Comparison of ENCODE assay signal across 20 cellular contexts in the genomic region with DNA sequence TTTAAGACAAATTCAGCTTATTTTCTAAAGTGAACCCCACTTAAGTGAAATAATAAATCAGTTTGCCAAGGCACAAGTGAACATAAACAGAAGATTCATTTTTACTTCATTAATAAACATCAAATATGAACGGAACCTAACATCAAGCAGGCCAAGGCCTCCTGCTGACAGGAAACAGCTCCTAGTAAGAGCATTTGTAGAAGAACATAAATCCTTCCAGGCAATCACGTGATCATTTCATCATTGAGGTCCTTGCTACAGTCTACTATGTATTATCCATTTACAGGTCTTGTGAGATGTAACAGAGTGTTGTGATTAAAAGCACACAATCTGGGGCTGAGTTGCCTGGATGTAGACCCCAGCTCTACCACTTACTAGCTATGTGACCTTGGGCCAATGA.
A peak's percentile ranks its signal among the peaks of the same experiment; 100 is the strongest.
DNase-seq lines count a peak whose midpoint lies in the region; ATAC-seq and TF ChIP-seq lines count a peak whose summit lies in the region.
"Had no signal": no experiment of that assay in that cellular context is flagged by ENCODE, and none has a peak within 500 bp of the region (broad histone marks: within the 10 kb centered on the region; RNA-seq: fewer than 3 reads in every experiment).

No MANE protein-coding gene starts in this region.

- H4K20me1 ChIP-seq in SK-N-SH (ENCODE audit: insufficient read depth): peaks cover 50% of the 10 kb centered on the region

- H3K27me3 ChIP-seq in SK-N-SH (ENCODE audit: insufficient read depth) (no peaks in the 10 kb centered on the region), muscle layer of colon (ENCODE audit: control insufficient read depth in 1 of 2, insufficient read depth in 2 of 2, low read length in 2 of 2) (no peaks in the 10 kb centered on the region), uterus (no peaks in the 10 kb centered on the region)
- H3K27me3 ChIP-seq: ovary had no signal

- TF ChIP-seq RAD21 in SK-N-SH (IDR thresholded peaks at IDR 0.05; ENCODE audit: low read length): no peak

- peaks cover 51 to 63% of the 10 kb centered on the region in 2 experiments for H3K36me3 ChIP-seq in SK-N-SH (replicated peaks in 1 of 2; ENCODE audit: control insufficient read depth in 1 of 2, insufficient read depth in 2 of 2, low read length in 1 of 2)
- peaks cover 28% of the 10 kb centered on the region for H3K36me3 ChIP-seq in muscle layer of colon (ENCODE audit: insufficient read depth, low read length)
- H3K36me3 ChIP-seq in uterus: no peaks in the 10 kb centered on the region
- H3K36me3 ChIP-seq: ovary had no signal

- CTCF ChIA-PET in SK-N-SH (lab: Yijun Ruan, JAX): interaction anchor here (0.6 to 0.8 kb wide), 2 partner anchors 10 to 44 kb away, joined by 3 read pairs; no protein-coding TSS in a partner anchor

- H3K27ac ChIP-seq in SK-N-SH (ENCODE audit: low read depth in 2 of 2, low read length in 1 of 2): peak overlapping the region in 1 of 2 experiments; percentile 4; a peak in 1 of 4 replicates
- H3K27ac ChIP-seq in coronary artery: peak overlapping the region; percentile 48 to 52
- H3K27ac ChIP-seq in muscle layer of colon (ENCODE audit: low read depth, low read length): peak overlapping the region; percentile 71
- peak overlapping the region; percentile 59 to 88 for H3K27ac ChIP-seq in uterus
- H3K27ac ChIP-seq: HL-60, lower lobe of right lung had no signal

- POLR2A ChIA-PET in SK-N-SH (lab: Yijun Ruan, JAX): no interaction called here

- no peaks in the 10 kb centered on the region for H3K9me3 ChIP-seq in SK-N-SH
- no peaks in the 10 kb centered on the region for H3K9me3 ChIP-seq in muscle layer of colon (ENCODE audit: low read length)
- no peaks in the 10 kb centered on the region for H3K9me3 ChIP-seq in uterus
- H3K9me3 ChIP-seq: Caco-2, lower lobe of right lung, ovary had no signal

- H2AFZ ChIP-seq in SK-N-SH (ENCODE audit: low read depth): no peak overlapping the region

- 76% methylated on average over 2 of the region's 2 CpGs for WGBS in SK-N-SH (ENCODE audit: low lambda C conversion rate)

- no peak for TF ChIP-seq EP300 in SK-N-SH (IDR thresholded peaks at IDR 0.05; ENCODE audit: borderline replicate concordance in 1 of 2, low read depth in 1 of 2, low read length in 1 of 2)

- no peak for TF ChIP-seq POLR2A in uterus (IDR thresholded peaks at IDR 0.05)

- H3K9ac ChIP-seq in SK-N-SH (no peak overlapping the region), muscle layer of colon (ENCODE audit: low read length) (no peak overlapping the region)

- H3F3A ChIP-seq in SK-N-SH (replicated peaks; ENCODE audit: insufficient read depth): peaks cover 26% of the 10 kb centered on the region

- H3K4me3 ChIP-seq in SK-N-SH (ENCODE audit: low read depth in 2 of 2, low read length in 1 of 2) (no peak overlapping the region), coronary artery (no peak overlapping the region), muscle layer of colon (ENCODE audit: low read depth in 1 of 2, low read length in 2 of 2) (no peak overlapping the region), uterus (no peak overlapping the region)
- H3K4me3 ChIP-seq: lower lobe of right lung, ovary had no signal

- no peak for TF ChIP-seq CTCF in SK-N-SH (IDR thresholded peaks at IDR 0.05)
- no peak for TF ChIP-seq CTCF in coronary artery (IDR thresholded peaks at IDR 0.05)
- no peak for TF ChIP-seq CTCF in uterus (IDR thresholded peaks at IDR 0.05)

- no peak for ATAC-seq in SK-N-SH treated with all-trans-retinoic acid at 6 μM for 48 hours
- ATAC-seq in HG03108 (IDR thresholded peaks at IDR 0.05; ENCODE audit: unreplicated experiment): no peak
- ATAC-seq in GM18867 (IDR thresholded peaks at IDR 0.05; ENCODE audit: unreplicated experiment): no peak
- ATAC-seq: lower lobe of right lung; stimulated activated naive CD8-positive, alpha-beta T cell treated with anti-CD3 and anti-CD28 coated beads, Interleukin-15, amount 100 ng/mL, for 72 hours had no signal

- H3K4me2 ChIP-seq in SK-N-SH: no peak overlapping the region

- DNase-seq in SK-N-SH (no peak), coronary artery (ENCODE audit: low spot score) (no peak), uterus (no peak), occipital lobe (lab: John Stamatoyannopoulos, UW) (no peak)
- DNase-seq: activated CD4-positive, alpha-beta T cell treated with anti-CD3 and anti-CD28 coated beads for 4 hours; Caco-2; EL; lower lobe of right lung; MM.1S; NCI-H748 treated with DMSO at 0.1 percent for 48 hours; OCI-M1; ovary; Right ventricle myocardium superior; stimulated activated CD4-positive, alpha-beta T cell treated with anti-CD3 and anti-CD28 coated beads, Interleukin-4, amount 100 ng/mL, for 1 hour; stimulated activated naive CD8-positive, alpha-beta T cell treated with anti-CD3 and anti-CD28 coated beads, Interleukin-15, amount 100 ng/mL, for 72 hours had no signal

- H3K9me2 ChIP-seq in SK-N-SH: no peaks in the 10 kb centered on the region

- H3K4me1 ChIP-seq in SK-N-SH (ENCODE audit: control insufficient read depth in 1 of 2, insufficient read depth in 2 of 2, low read depth in 1 of 2, low read length in 1 of 2) (peaks cover under 1 to 3% of the 10 kb centered on the region in 2 experiments; a peak in 3 of 4 replicates), muscle layer of colon (ENCODE audit: insufficient read depth, low read length) (peaks cover 76% of the 10 kb centered on the region), uterus (peaks cover 6 to 16% of the 10 kb centered on the region in 2 donors)

- intact Hi-C loops in uterus (cut with DNase I; ENCODE audit: low total_unique reads): no loop called here

- H3K79me2 ChIP-seq in SK-N-SH (ENCODE audit: insufficient read depth): peaks cover 97% of the 10 kb centered on the region

TF ChIP-seq in SK-N-SH, 30 proteins besides CTCF, POLR2A, EP300 and RAD21:
- TF ChIP-seq, protein P1, sequence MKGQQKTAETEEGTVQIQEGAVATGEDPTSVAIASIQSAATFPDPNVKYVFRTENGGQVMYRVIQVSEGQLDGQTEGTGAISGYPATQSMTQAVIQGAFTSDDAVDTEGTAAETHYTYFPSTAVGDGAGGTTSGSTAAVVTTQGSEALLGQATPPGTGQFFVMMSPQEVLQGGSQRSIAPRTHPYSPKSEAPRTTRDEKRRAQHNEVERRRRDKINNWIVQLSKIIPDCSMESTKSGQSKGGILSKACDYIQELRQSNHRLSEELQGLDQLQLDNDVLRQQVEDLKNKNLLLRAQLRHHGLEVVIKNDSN (IDR thresholded peaks at IDR 0.05; ENCODE audit: borderline replicate concordance, low read depth): peak; percentile 41; the same call in 1 of the 2 replicates
- TF ChIP-seq, protein P2, sequence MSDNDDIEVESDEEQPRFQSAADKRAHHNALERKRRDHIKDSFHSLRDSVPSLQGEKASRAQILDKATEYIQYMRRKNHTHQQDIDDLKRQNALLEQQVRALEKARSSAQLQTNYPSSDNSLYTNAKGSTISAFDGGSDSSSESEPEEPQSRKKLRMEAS (IDR thresholded peaks at IDR 0.05; ENCODE audit: low read depth): no peak

TF ChIP-seq in SK-N-SH treated with all-trans-retinoic acid at 6 μM for 48 hours, 23 proteins besides CTCF, POLR2A, EP300 and RAD21:
- TF ChIP-seq ZFP3 (CRISPR knock-in tag; IDR thresholded peaks at IDR 0.05): no peak
- no peak for TF ChIP-seq ESRRG (CRISPR knock-in tag; IDR thresholded peaks at IDR 0.05)
- TF ChIP-seq, protein P3, sequence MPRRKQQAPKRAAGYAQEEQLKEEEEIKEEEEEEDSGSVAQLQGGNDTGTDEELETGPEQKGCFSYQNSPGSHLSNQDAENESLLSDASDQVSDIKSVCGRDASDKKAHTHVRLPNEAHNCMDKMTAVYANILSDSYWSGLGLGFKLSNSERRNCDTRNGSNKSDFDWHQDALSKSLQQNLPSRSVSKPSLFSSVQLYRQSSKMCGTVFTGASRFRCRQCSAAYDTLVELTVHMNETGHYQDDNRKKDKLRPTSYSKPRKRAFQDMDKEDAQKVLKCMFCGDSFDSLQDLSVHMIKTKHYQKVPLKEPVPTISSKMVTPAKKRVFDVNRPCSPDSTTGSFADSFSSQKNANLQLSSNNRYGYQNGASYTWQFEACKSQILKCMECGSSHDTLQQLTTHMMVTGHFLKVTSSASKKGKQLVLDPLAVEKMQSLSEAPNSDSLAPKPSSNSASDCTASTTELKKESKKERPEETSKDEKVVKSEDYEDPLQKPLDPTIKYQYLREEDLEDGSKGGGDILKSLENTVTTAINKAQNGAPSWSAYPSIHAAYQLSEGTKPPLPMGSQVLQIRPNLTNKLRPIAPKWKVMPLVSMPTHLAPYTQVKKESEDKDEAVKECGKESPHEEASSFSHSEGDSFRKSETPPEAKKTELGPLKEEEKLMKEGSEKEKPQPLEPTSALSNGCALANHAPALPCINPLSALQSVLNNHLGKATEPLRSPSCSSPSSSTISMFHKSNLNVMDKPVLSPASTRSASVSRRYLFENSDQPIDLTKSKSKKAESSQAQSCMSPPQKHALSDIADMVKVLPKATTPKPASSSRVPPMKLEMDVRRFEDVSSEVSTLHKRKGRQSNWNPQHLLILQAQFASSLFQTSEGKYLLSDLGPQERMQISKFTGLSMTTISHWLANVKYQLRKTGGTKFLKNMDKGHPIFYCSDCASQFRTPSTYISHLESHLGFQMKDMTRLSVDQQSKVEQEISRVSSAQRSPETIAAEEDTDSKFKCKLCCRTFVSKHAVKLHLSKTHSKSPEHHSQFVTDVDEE (CRISPR knock-in tag; IDR thresholded peaks at IDR 0.05): no peak
- no peak for TF ChIP-seq SNAI2 (CRISPR knock-in tag; IDR thresholded peaks at IDR 0.05)
- no peak for TF ChIP-seq ZFP30 (CRISPR knock-in tag; IDR thresholded peaks at IDR 0.05)
- no peak for TF ChIP-seq CSDC2 (CRISPR knock-in tag; IDR thresholded peaks at IDR 0.05)
- no peak for TF ChIP-seq TCF4 (CRISPR knock-in tag; IDR thresholded peaks at IDR 0.05; ENCODE audit: borderline replicate concordance)
- no peak for TF ChIP-seq ZNF70 (CRISPR knock-in tag; IDR thresholded peaks at IDR 0.05)
TF ChIP-seq in SK-N-SH treated with all-trans-retinoic acid at 6 μM for 48 hours: peak in this region for 0.
